26 cellular contexts compared by ENCODE assay signal in the genomic region with DNA sequence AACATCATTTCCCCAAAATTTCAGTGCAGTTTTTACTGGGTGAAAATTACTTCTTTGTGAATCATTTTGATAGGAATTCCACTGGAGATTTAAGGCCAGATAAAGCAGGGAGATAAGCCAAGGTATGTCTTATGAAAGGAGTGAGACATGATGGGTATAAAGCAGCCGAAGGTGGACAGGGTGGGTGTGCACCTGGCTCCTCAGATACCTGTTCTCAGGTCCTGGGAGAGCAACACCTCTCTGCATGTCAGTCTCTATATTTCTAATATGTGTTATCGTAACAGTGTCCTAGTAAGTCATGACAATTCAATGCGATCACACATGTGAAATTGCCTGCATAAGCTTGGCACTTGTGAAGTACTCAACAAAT.
"Had no signal": no experiment of that assay in that cellular context is flagged by ENCODE, and none has a peak within 500 bp of the region (broad histone marks: within the 10 kb centered on the region; RNA-seq: fewer than 3 reads in every experiment).

No MANE protein-coding gene starts in this region.

- H3K27me3 Mint-ChIP-seq: activated naive CD8-positive, alpha-beta T cell treated with anti-CD3 and anti-CD28 coated beads, Interleukin-2, amount 10 ng/mL, durations not matched to agents 7 days and 5 days; central memory CD8-positive, alpha-beta T cell; dendritic cell treated with granulocyte-macrophage colony-stimulating factor and Interleukin-4, amounts not matched to agents 40 ng/mL and 50 ng/mL, for 4 days; naive thymus-derived CD4-positive, alpha-beta T cell; T-helper 17 cell had no signal

- H3K4me1 Mint-ChIP-seq: central memory CD8-positive, alpha-beta T cell; T-helper 17 cell had no signal

- H3K36me3 ChIP-seq: esophagus squamous epithelium, suprapubic skin, tibial artery, upper lobe of right lung, WERI-Rb-1 had no signal

- DNase-seq: activated CD4-positive, alpha-beta T cell treated with anti-CD3 and anti-CD28 coated beads for 48 hours; activated CD4-positive, alpha-beta T cell treated with anti-CD3 and anti-CD28 coated beads, Interleukin-2, amount 50 U/mL, for 48 hours; activated CD8-positive, alpha-beta memory T cell treated with anti-CD3 and anti-CD28 coated beads for 24 hours; activated effector memory CD4-positive, alpha-beta T cell treated with Interleukin-2 at 50 U/mL for 16 hours; activated naive CD4-positive, alpha-beta T cell treated with anti-CD3 and anti-CD28 coated beads for 36 hours; activated naive CD8-positive, alpha-beta T cell treated with anti-CD3 and anti-CD28 coated beads, Interleukin-2, amount 10 ng/mL, durations not matched to agents 7 days and 5 days; endodermal cell; esophagus squamous epithelium; glutamatergic neuron; left cardiac atrium; left ventricle myocardium superior; naive thymus-derived CD4-positive, alpha-beta T cell; right cardiac atrium; stimulated activated CD4-positive, alpha-beta T cell treated with anti-CD3 and anti-CD28 coated beads, Interleukin-15, amount 100 ng/mL, for 24 hours; stimulated activated CD4-positive, alpha-beta T cell treated with anti-CD3 and anti-CD28 coated beads, Interleukin-2, amount 100 ng/mL, for 24 hours; stimulated activated naive CD4-positive, alpha-beta T cell; T-helper 17 cell; tibial artery; upper lobe of right lung; WERI-Rb-1 had no signal

- H3K79me2 ChIP-seq: parathyroid adenoma had no signal

- H2AFZ ChIP-seq: parathyroid adenoma had no signal

- H3K27me3 ChIP-seq: esophagus squamous epithelium, suprapubic skin, tibial artery, upper lobe of right lung had no signal

- H3K27ac ChIP-seq: esophagus squamous epithelium, parathyroid adenoma, suprapubic skin, tibial artery, upper lobe of right lung, WERI-Rb-1 had no signal

- H3K4me1 ChIP-seq: esophagus squamous epithelium, parathyroid adenoma, suprapubic skin, tibial artery, upper lobe of right lung had no signal

- H3K9me3 ChIP-seq: esophagus squamous epithelium, suprapubic skin, tibial artery, upper lobe of right lung had no signal

- H3K36me3 Mint-ChIP-seq: mesothelial cell of epicardium had no signal

- ATAC-seq: activated CD4-positive, CD25-positive, alpha-beta regulatory T cell treated with anti-CD3 and anti-CD28 coated beads, Interleukin-2, amount 50 U/mL, for 24 hours; left ventricle myocardium superior; naive thymus-derived CD4-positive, alpha-beta T cell; right cardiac atrium; T-helper 17 cell had no signal

- H3K4me3 Mint-ChIP-seq: activated naive CD4-positive, alpha-beta T cell treated with anti-CD3 and anti-CD28 coated beads for 36 hours; activated naive CD8-positive, alpha-beta T cell treated with anti-CD3 and anti-CD28 coated beads, Interleukin-2, amount 10 ng/mL, durations not matched to agents 7 days and 5 days; central memory CD8-positive, alpha-beta T cell; dendritic cell treated with granulocyte-macrophage colony-stimulating factor and Interleukin-4, amounts not matched to agents 40 ng/mL and 50 ng/mL, for 4 days; endodermal cell; mesothelial cell of epicardium; naive thymus-derived CD4-positive, alpha-beta T cell; T-helper 17 cell had no signal

- H3K4me3 ChIP-seq: esophagus squamous epithelium, suprapubic skin, tibial artery, upper lobe of right lung had no signal

- H3K9me3 Mint-ChIP-seq: activated naive CD4-positive, alpha-beta T cell treated with anti-CD3 and anti-CD28 coated beads for 36 hours; central memory CD8-positive, alpha-beta T cell; dendritic cell treated with granulocyte-macrophage colony-stimulating factor and Interleukin-4, amounts not matched to agents 40 ng/mL and 50 ng/mL, for 4 days; endodermal cell had no signal

- H3K27ac Mint-ChIP-seq: activated naive CD4-positive, alpha-beta T cell treated with anti-CD3 and anti-CD28 coated beads for 36 hours; activated naive CD8-positive, alpha-beta T cell treated with anti-CD3 and anti-CD28 coated beads, Interleukin-2, amount 10 ng/mL, durations not matched to agents 7 days and 5 days; dendritic cell treated with granulocyte-macrophage colony-stimulating factor and Interleukin-4, amounts not matched to agents 40 ng/mL and 50 ng/mL, for 4 days; endodermal cell; naive thymus-derived CD4-positive, alpha-beta T cell; T-helper 17 cell had no signal
